15 cellular contexts compared by ENCODE assay signal in the genomic region with DNA sequence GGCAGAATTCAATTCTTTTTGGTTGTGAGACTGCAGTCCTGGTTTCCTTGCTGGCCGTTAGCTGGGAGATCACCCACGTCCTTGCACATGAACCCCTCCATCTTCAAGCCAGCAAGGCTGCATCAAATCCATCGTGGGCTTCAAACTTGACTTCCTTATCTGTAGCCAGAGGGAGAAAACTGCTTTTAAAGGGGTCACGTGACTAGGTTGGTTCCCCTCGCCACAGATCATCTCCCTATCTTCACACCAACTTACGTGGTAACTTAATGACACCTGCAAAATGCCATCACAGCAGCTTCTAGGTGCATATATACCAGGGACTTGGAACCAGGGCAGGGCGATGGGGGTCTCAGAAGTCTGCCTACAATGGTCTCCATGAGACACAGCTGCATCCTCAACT.
DNase-seq lines count a peak whose midpoint lies in the region; ATAC-seq and TF ChIP-seq lines count a peak whose summit lies in the region.
"Had no signal": no experiment of that assay in that cellular context is flagged by ENCODE, and none has a peak within 500 bp of the region (broad histone marks: within the 10 kb centered on the region; RNA-seq: fewer than 3 reads in every experiment).

No MANE protein-coding gene starts in this region.

- H3K36me3 ChIP-seq in hepatocyte (replicated peaks; ENCODE audit: insufficient read depth, low read depth): no peaks in the 10 kb centered on the region

- no peak for TF ChIP-seq CTCF in hepatocyte (IDR thresholded peaks at IDR 0.05; ENCODE audit: poor library complexity)

- H3K79me2 ChIP-seq in hepatocyte: no peaks in the 10 kb centered on the region

- H4K20me1 ChIP-seq in hepatocyte (ENCODE audit: insufficient read depth, poor library complexity, severe bottlenecking): no peaks in the 10 kb centered on the region

- H2AFZ ChIP-seq in hepatocyte: peak overlapping the region; percentile 27

- H3K9me2 ChIP-seq in hepatocyte (replicated peaks; ENCODE audit: insufficient read depth): no peaks in the 10 kb centered on the region

- in situ Hi-C loops in KBM-7 (cut with MboI; ENCODE audit: low pct_unique_long_range_greater_than_20kb, low sequenced_read_pairs): no loop called here

- ATAC-seq in esophagus mucosa: no peak
- no peak for ATAC-seq in GM18511 (IDR thresholded peaks at IDR 0.05; ENCODE audit: unreplicated experiment)

- no peaks in the 10 kb centered on the region for H3K4me1 ChIP-seq in hepatocyte (ENCODE audit: insufficient read depth)

- DNase-seq in CMK (ENCODE audit: low read depth) (peak; percentile 12), KBM-7 (peak; percentile 4), OCI-M1 (lab: John Stamatoyannopoulos, UW) (peak; percentile 57), hepatocyte (ENCODE audit: low spot score) (no peak), activated gamma-delta T cell treated with Interleukin-2 at 50 U/mL for 16 hours (no peak)
- DNase-seq: AML-193; CD4-positive, alpha-beta T cell; DMS153; DMS79; GDM1; GOT3; H9 had no signal

- no peak overlapping the region for H3K4me3 ChIP-seq in hepatocyte

- no peaks in the 10 kb centered on the region for H3K27me3 ChIP-seq in hepatocyte

- 77% methylated on average over 7 of the region's 7 CpGs for WGBS in hepatocyte (ENCODE audit: low lambda C conversion rate, missing lambda C conversion rate)

- no peak overlapping the region for H3K27ac ChIP-seq in hepatocyte
- H3K27ac ChIP-seq: C4-2B had no signal

- H3K9me3 ChIP-seq in hepatocyte (ENCODE audit: low read depth): no peaks in the 10 kb centered on the region

- H3K4me2 ChIP-seq in hepatocyte: no peak overlapping the region

Comparison
In these comparisons a context has a peak if more than half of its experiments do, and no peak if none do; other contexts are left out.
1. DNase-seq: peak in CMK (single experiment), KBM-7 (single experiment) and OCI-M1 (single experiment); none in hepatocyte (single experiment) and activated gamma-delta T cell treated with Interleukin-2 at 50 U/mL for 16 hours (single experiment).